In genomic region chr12:82358200-82359114, GRCh38 we compare ENCODE assay signal across 8 cellular contexts.
DNase-seq lines count a peak whose midpoint lies in the region; TF ChIP-seq lines count a peak whose summit lies in the region.

TSS of gene CCDC59 (minus strand) at chr12:82358387. CDS start at chr12:82358376, 11 bp downstream.
A gene with protein sequence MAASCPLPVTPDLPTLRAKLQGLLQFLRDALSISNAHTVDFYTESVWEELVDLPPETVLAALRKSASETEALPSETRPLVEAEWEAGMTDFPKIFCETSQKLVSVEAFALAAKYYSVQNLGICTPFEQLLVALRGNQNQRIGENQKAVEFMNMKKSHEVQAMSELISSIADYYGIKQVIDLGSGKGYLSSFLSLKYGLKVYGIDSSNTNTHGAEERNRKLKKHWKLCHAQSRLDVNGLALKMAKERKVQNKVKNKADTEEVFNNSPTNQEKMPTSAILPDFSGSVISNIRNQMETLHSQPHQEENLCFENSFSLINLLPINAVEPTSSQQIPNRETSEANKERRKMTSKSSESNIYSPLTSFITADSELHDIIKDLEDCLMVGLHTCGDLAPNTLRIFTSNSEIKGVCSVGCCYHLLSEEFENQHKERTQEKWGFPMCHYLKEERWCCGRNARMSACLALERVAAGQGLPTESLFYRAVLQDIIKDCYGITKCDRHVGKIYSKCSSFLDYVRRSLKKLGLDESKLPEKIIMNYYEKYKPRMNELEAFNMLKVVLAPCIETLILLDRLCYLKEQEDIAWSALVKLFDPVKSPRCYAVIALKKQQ (plus strand): TSS chr12:82358529. CDS start chr12:82358566, 37 bp downstream.

- H3K27ac ChIP-seq in MM.1S (ENCODE audit: low read length) = peak within 1 kb of the TSS; percentile 89
- peak within 1 kb of the TSS; percentile 99 for H3K27ac ChIP-seq in subcutaneous abdominal adipose tissue (ENCODE audit: low read depth, low read length)

- H3K4me1 ChIP-seq in MM.1S (ENCODE audit: low read length) (peaks cover 16% of the 10 kb centered on the region; the same call in 1 of the 2 replicates), neuron (ENCODE audit: insufficient read depth, low read length) (peaks cover 19% of the 10 kb centered on the region), subcutaneous abdominal adipose tissue (ENCODE audit: control insufficient read depth in 5 of 5, insufficient read depth in 5 of 5, low read length in 5 of 5) (peaks cover 15 to 40% (median 34%) of the 10 kb centered on the region in 5 donors)

- peaks cover 11% of the 10 kb centered on the region for H3K36me3 ChIP-seq in MM.1S (replicated peaks; ENCODE audit: insufficient read depth, low read length)
- peaks cover 30% of the 10 kb centered on the region for H3K36me3 ChIP-seq in neuron (ENCODE audit: insufficient read depth, low read length)
- peaks cover 14 to 20% (median 19%) of the 10 kb centered on the region in 5 donors for H3K36me3 ChIP-seq in subcutaneous abdominal adipose tissue (ENCODE audit: control insufficient read depth in 5 of 5, insufficient read depth in 5 of 5, low read length in 5 of 5)

- DNase-seq in GM03348 (ENCODE audit: low spot score) = peak; percentile 96
- DNase-seq in HCEC 1CT = peak; percentile 99
- DNase-seq in MM.1S = peak; percentile 99
- peak; percentile 83 for DNase-seq in SIG-M5 (lab: John Stamatoyannopoulos, UW)
- DNase-seq in activated naive CD4-positive, alpha-beta T cell (lab: John Stamatoyannopoulos, UW) = peak; percentile 92 to 96 (median 94)
- peak; percentile 97 for DNase-seq in foreskin melanocyte

- peak; percentile 95 for TF ChIP-seq CTCF in MM.1S (IDR thresholded peaks at IDR 0.05; ENCODE audit: low read length)

- peak within 1 kb of the TSS; percentile 100 for H3K4me3 ChIP-seq in MM.1S (ENCODE audit: low read length)
- H3K4me3 ChIP-seq in neuron (ENCODE audit: low read length) = peak within 1 kb of the TSS; percentile 69
- peak within 1 kb of the TSS; percentile 98 to 100 (median 100) for H3K4me3 ChIP-seq in subcutaneous abdominal adipose tissue (ENCODE audit: low read depth in 1 of 5, low read length in 5 of 5)

- no peaks in the 10 kb centered on the region for H3K9me2 ChIP-seq in MM.1S (replicated peaks; ENCODE audit: insufficient read depth, low read length)

- H3K4me2 ChIP-seq in MM.1S (ENCODE audit: low read depth, low read length) = peak within 1 kb of the TSS; percentile 98

- no peaks in the 10 kb centered on the region for H3F3A ChIP-seq in MM.1S (ENCODE audit: insufficient read depth, low read length)

- H3K9me3 ChIP-seq in MM.1S (replicated peaks; ENCODE audit: insufficient read depth, low read length) (no peaks in the 10 kb centered on the region), neuron (ENCODE audit: low read length) (no peaks in the 10 kb centered on the region), subcutaneous abdominal adipose tissue (ENCODE audit: control insufficient read depth in 5 of 5, low read length in 5 of 5) (no peaks in the 10 kb centered on the region)

- no peaks in the 10 kb centered on the region for H3K27me3 ChIP-seq in MM.1S (replicated peaks; ENCODE audit: insufficient read depth, low read length)
- no peaks in the 10 kb centered on the region for H3K27me3 ChIP-seq in neuron (ENCODE audit: insufficient read depth, low read length)
- no peaks in the 10 kb centered on the region for H3K27me3 ChIP-seq in subcutaneous abdominal adipose tissue (ENCODE audit: control insufficient read depth in 5 of 5, insufficient read depth in 4 of 5, low read length in 5 of 5)

- peak within 1 kb of the TSS; percentile 93 for H2AFZ ChIP-seq in MM.1S (ENCODE audit: low read length)
- peak within 1 kb of the TSS; percentile 56 for H2AFZ ChIP-seq in neuron (ENCODE audit: low read depth, low read length)

- H4K20me1 ChIP-seq in MM.1S (ENCODE audit: insufficient read depth, low read length) = no peaks in the 10 kb centered on the region

- peaks cover 46% of the 10 kb centered on the region for H3K79me2 ChIP-seq in MM.1S (ENCODE audit: low read length)

- H3K9ac ChIP-seq in MM.1S (ENCODE audit: low read length) (peak within 1 kb of the TSS; percentile 98), subcutaneous abdominal adipose tissue (ENCODE audit: low read length in 5 of 5) (peak within 1 kb of the TSS; percentile 97 to 100 (median 100))

Comparison
In these comparisons a context has a peak if more than half of its experiments do, and no peak if none do; other contexts are left out.
1. Peak in every context shown above with its lines: DNase-seq, H3K4me3 ChIP-seq and H3K27ac ChIP-seq.